ENCODE assay signal across 37 cellular contexts in genomic region chr2:139609109-139609508, GRCh38.
A peak's percentile ranks its signal among the peaks of the same experiment; 100 is the strongest.
DNase-seq lines count a peak whose midpoint lies in the region; ATAC-seq, FAIRE-seq and TF ChIP-seq lines count a peak whose summit lies in the region.
"Had no signal": no experiment of that assay in that cellular context is flagged by ENCODE, and none has a peak within 500 bp of the region (broad histone marks: within the 10 kb centered on the region; RNA-seq: fewer than 3 reads in every experiment).

No MANE protein-coding gene starts in this region.

- no peak for TF ChIP-seq RAD21 in GM12878 (IDR thresholded peaks at IDR 0.05; ENCODE audit: insufficient read depth, low read depth, low read length)

- no peak overlapping the region for H3K4me2 ChIP-seq in GM12878 (ENCODE audit: control insufficient read depth, insufficient read depth)
- H3K4me2 ChIP-seq: A549; BLaER1; BLaER1 treated with 17β-estradiol and CSF1 and Interleukin-3, amounts not matched to agents 10 nM and 100 nM had no signal

- TF ChIP-seq CTCF in RWPE2 (IDR thresholded peaks at IDR 0.05; ENCODE audit: poor library complexity, severe bottlenecking) (no peak), WTC11 (IDR thresholded peaks at IDR 0.05) (no peak), GM12878 (IDR thresholded peaks at IDR 0.05 in 2 of 3, conservative IDR thresholded peaks at IDR 0.05 in 1 of 3; ENCODE audit: control insufficient read depth in 2 of 3, extremely low read depth in 1 of 3, insufficient read depth in 1 of 3, low read depth in 3 of 3, low read length in 3 of 3) (no peak), bronchial epithelial cell (IDR thresholded peaks at IDR 0.05; ENCODE audit: insufficient read depth, low read length, severe bottlenecking) (no peak)

- no peaks in the 10 kb centered on the region for H4K20me1 ChIP-seq in GM12878 (ENCODE audit: control insufficient read depth, insufficient read depth)
- H4K20me1 ChIP-seq: BLaER1; BLaER1 treated with 17β-estradiol and CSF1 and Interleukin-3, amounts not matched to agents 10 nM and 100 nM had no signal

- no peaks in the 10 kb centered on the region for H3K36me3 Mint-ChIP-seq in WTC11
- H3K36me3 Mint-ChIP-seq: CD14-positive monocyte; CD4-positive, alpha-beta memory T cell; CD4-positive, CD25-positive, alpha-beta regulatory T cell; CD8-positive, alpha-beta memory T cell; CD8-positive, alpha-beta T cell had no signal

- peak; percentile 23 for DNase-seq in RWPE2 (ENCODE audit: low spot score)
- DNase-seq in WTC11 (ENCODE audit: low spot score) = no peak
- no peak for DNase-seq in GM12878 (ENCODE audit: low read depth, low spot score)
- no peak for DNase-seq in bronchial epithelial cell (ENCODE audit: low read depth)
- DNase-seq in GOT3 (lab: John Stamatoyannopoulos, UW) = no peak
- no peak for DNase-seq in AG08396 (ENCODE audit: low spot score)
- no peak for DNase-seq in G401 (ENCODE audit: low spot score)
- DNase-seq in NCI-H2196 treated with DMSO at 0.1 percent for 48 hours (lab: John Stamatoyannopoulos, UW; ENCODE audit: unreplicated experiment) = no peak
- DNase-seq: 8988T; ACHN; AML-193; BE2C; C1 segment of cervical spinal cord; Caco-2; Calu3; CD4-positive, alpha-beta memory T cell; CD4-positive, alpha-beta T cell; CD4-positive, CD25-positive, alpha-beta regulatory T cell; CD8-positive, alpha-beta memory T cell; CD8-positive, alpha-beta T cell; COR-L47; DMS 273 treated with DMSO at 0.1 percent for 48 hours; DMS153; DMS53; DMS79; DMS79 treated with DMSO at 0.1 percent for 48 hours; DND-41; EL had no signal

- no peak for TF ChIP-seq EP300 in GM12878 (IDR thresholded peaks at IDR 0.05; ENCODE audit: borderline replicate concordance in 1 of 2, control insufficient read depth in 1 of 2, low read depth in 2 of 2, low read length in 2 of 2)

- BruUV-seq in GM12878 (replicated peaks; lab: Mats Ljungman, UMichigan) = no TSS peak

- peaks cover 2% of the 10 kb centered on the region for H3K9me3 ChIP-seq in RWPE2 (ENCODE audit: severe bottlenecking)
- no peaks in the 10 kb centered on the region for H3K9me3 ChIP-seq in GM12878 (replicated peaks; ENCODE audit: control insufficient read depth, insufficient read depth, low read length)
- H3K9me3 ChIP-seq: A549, BE2C, BLaER1, Caco-2 had no signal

- H3K27me3 Mint-ChIP-seq in WTC11 (ENCODE audit: low read depth) = no peaks in the 10 kb centered on the region
- H3K27me3 Mint-ChIP-seq: B cell; CD4-positive, alpha-beta memory T cell; CD4-positive, alpha-beta T cell; CD4-positive, CD25-positive, alpha-beta regulatory T cell; CD8-positive, alpha-beta memory T cell had no signal

- WGBS in GM12878 (ENCODE audit: insufficient coverage, insufficient replicate concordance, low lambda C conversion rate, missing lambda C conversion rate) = 26% methylated on average over 3 of the region's 3 CpGs

- no peak for TF ChIP-seq POLR2A in GM12878 (IDR thresholded peaks at IDR 0.05; ENCODE audit: low read depth, low read length)

- no peaks in the 10 kb centered on the region for H3K4me1 ChIP-seq in RWPE2 (ENCODE audit: insufficient read depth, poor library complexity, severe bottlenecking)
- no peaks in the 10 kb centered on the region for H3K4me1 ChIP-seq in GM12878 (ENCODE audit: control insufficient read depth, insufficient read depth, low read length)
- H3K4me1 ChIP-seq: A549; BE2C; BLaER1; BLaER1 treated with 17β-estradiol and CSF1 and Interleukin-3, amounts not matched to agents 10 nM and 100 nM; Caco-2 had no signal

- H3K4me3 Mint-ChIP-seq in WTC11 = no peak overlapping the region
- H3K4me3 Mint-ChIP-seq: B cell; CD14-positive monocyte; CD4-positive, alpha-beta memory T cell; CD4-positive, alpha-beta T cell; CD4-positive, CD25-positive, alpha-beta regulatory T cell; CD8-positive, alpha-beta memory T cell; CD8-positive, alpha-beta T cell had no signal

- no peak overlapping the region for H2AFZ ChIP-seq in GM12878 (ENCODE audit: control insufficient read depth, low read depth, low read length)

- POLR2A ChIA-PET in WTC11 (lab: Charles Lee) = no interaction called here
- POLR2A ChIA-PET in GM12878 (lab: Charles Lee) = no interaction called here

- RAD21 ChIA-PET in GM12878 (lab: Charles Lee; ENCODE audit: unreplicated experiment) = no interaction called here

- H3K9ac ChIP-seq in GM12878 (ENCODE audit: control insufficient read depth, insufficient read depth, low read length) = no peak overlapping the region
- H3K9ac ChIP-seq: BLaER1; BLaER1 treated with 17β-estradiol and CSF1 and Interleukin-3, amounts not matched to agents 10 nM and 100 nM had no signal

- H3K79me2 ChIP-seq in GM12878 (ENCODE audit: control insufficient read depth, insufficient read depth, low read length) = no peaks in the 10 kb centered on the region

- no peak overlapping the region for H3K27ac Mint-ChIP-seq in WTC11
- H3K27ac Mint-ChIP-seq: B cell; CD14-positive monocyte; CD4-positive, alpha-beta memory T cell; CD4-positive, alpha-beta T cell; CD4-positive, CD25-positive, alpha-beta regulatory T cell; CD8-positive, alpha-beta memory T cell; CD8-positive, alpha-beta T cell had no signal

- peaks cover 3% of the 10 kb centered on the region; the same call in 1 of the 2 replicates for H3K9me3 Mint-ChIP-seq in WTC11

- in situ Hi-C loops in GM12878 (cut with MboI) = no loop called here
- in situ Hi-C loops in G401 (cut with HindIII; ENCODE audit: low sequenced_read_pairs) = no loop called here

- ATAC-seq in RWPE2 (ENCODE audit: low read depth) (no peak), WTC11 (peak; percentile 56; the same call in 1 of the 2 replicates), GM12878 (peak; percentile 58)
- ATAC-seq: A549; CD8-positive, alpha-beta T cell had no signal

- H3K36me3 ChIP-seq in RWPE2 (ENCODE audit: low read depth) (no peaks in the 10 kb centered on the region), GM12878 (ENCODE audit: control insufficient read depth in 2 of 2, insufficient read depth in 2 of 2, low read length in 1 of 2) (no peaks in the 10 kb centered on the region), bronchial epithelial cell (ENCODE audit: control insufficient read depth, insufficient read depth, low read length) (no peaks in the 10 kb centered on the region)
- H3K36me3 ChIP-seq: BE2C; BLaER1; BLaER1 treated with 17β-estradiol and CSF1 and Interleukin-3, amounts not matched to agents 10 nM and 100 nM had no signal

- CTCF ChIA-PET in WTC11 (lab: Charles Lee) (no interaction called here), GM12878 (lab: Yijun Ruan, JAX) (no interaction called here)

- no peak for FAIRE-seq in GM12878 (lab: Jason Lieb, UNC)
- FAIRE-seq in bronchial epithelial cell (lab: Jason Lieb, UNC) = peak; percentile 55
- FAIRE-seq: A204.1, A549, D721Med had no signal

- H3K4me1 Mint-ChIP-seq in WTC11 = peaks cover 12% of the 10 kb centered on the region
- H3K4me1 Mint-ChIP-seq: B cell; CD14-positive monocyte; CD4-positive, alpha-beta memory T cell; CD4-positive, CD25-positive, alpha-beta regulatory T cell; CD8-positive, alpha-beta memory T cell had no signal

- H3K27me3 ChIP-seq in RWPE2 (ENCODE audit: insufficient read depth, poor library complexity, severe bottlenecking) (no peaks in the 10 kb centered on the region), GM12878 (replicated peaks in 1 of 2; ENCODE audit: control insufficient read depth in 2 of 2, insufficient read depth in 2 of 2, low read length in 1 of 2) (no peaks in the 10 kb centered on the region), bronchial epithelial cell (ENCODE audit: control insufficient read depth, insufficient read depth, low read length) (no peaks in the 10 kb centered on the region)
- H3K27me3 ChIP-seq: BE2C; BLaER1; BLaER1 treated with 17β-estradiol and CSF1 and Interleukin-3, amounts not matched to agents 10 nM and 100 nM had no signal

- no peak overlapping the region for H3K4me3 ChIP-seq in RWPE2 (ENCODE audit: severe bottlenecking)
- no peak overlapping the region for H3K4me3 ChIP-seq in GM12878
- H3K4me3 ChIP-seq in bronchial epithelial cell (ENCODE audit: low read depth, low read length) = no peak overlapping the region
- H3K4me3 ChIP-seq: A549; BLaER1; BLaER1 treated with 17β-estradiol and CSF1 and Interleukin-3, amounts not matched to agents 10 nM and 100 nM had no signal

- intact Hi-C loops in GM12878 (cut with micrococcal nuclease; ENCODE audit: unreplicated experiment) = no loop called here

- no peak overlapping the region for H3K27ac ChIP-seq in RWPE2 (ENCODE audit: poor library complexity, severe bottlenecking)
- no peak overlapping the region for H3K27ac ChIP-seq in GM12878 (ENCODE audit: control insufficient read depth, insufficient read depth)
- H3K27ac ChIP-seq: 22Rv1; A549; BLaER1; BLaER1 treated with 17β-estradiol and CSF1 and Interleukin-3, amounts not matched to agents 10 nM and 100 nM; C4-2B had no signal

- SMC1A ChIA-PET in GM12878 (lab: Charles Lee; ENCODE audit: uncharacterized antibody, unreplicated experiment) = interaction anchor here (1.3 kb wide), 1 partner anchor 14 kb away, joined by 3 read pairs; no protein-coding TSS in a partner anchor

TF ChIP-seq in WTC11, 78 proteins besides CTCF, POLR2A, EP300 and RAD21 (continues in another document):
- no peak for TF ChIP-seq USF2 (CRISPR knock-in tag; IDR thresholded peaks at IDR 0.05)

TF ChIP-seq in GM12878, 131 proteins besides CTCF, POLR2A, EP300 and RAD21 (continues in another document):
- TF ChIP-seq ZBTB4 (CRISPR knock-in tag; IDR thresholded peaks at IDR 0.05) (no peak), SREBF2 (IDR thresholded peaks at IDR 0.05; ENCODE audit: low read length) (no peak), MEF2B (IDR thresholded peaks at IDR 0.05; ENCODE audit: partially characterized antibody, poor library complexity, severe bottlenecking) (no peak), SUPT20H (IDR thresholded peaks at IDR 0.05; ENCODE audit: borderline replicate concordance, control insufficient read depth, low read depth, low read length) (no peak)
